ENCODE assay signal across 18 cellular contexts in the genomic region with DNA sequence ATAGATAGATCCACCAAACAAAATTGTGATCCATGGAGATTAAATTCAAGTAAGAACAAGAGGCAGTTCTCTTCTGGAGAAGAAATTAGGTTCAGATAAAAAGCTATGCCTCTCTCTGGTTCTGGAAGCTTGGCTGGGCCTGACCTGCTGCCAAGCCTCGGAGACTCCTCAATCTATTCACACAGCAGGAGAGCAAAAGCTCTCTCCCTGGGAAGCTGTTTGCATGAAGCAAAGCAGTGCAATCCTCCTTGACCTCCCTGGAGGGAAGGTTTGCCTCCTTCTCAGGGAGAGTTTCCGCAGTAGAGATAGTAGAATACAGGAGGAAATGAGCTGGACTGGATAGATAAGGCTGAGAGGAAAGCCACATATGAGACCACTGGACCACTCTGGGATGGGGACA.
"Had no signal": no experiment of that assay in that cellular context is flagged by ENCODE, and none has a peak within 500 bp of the region (broad histone marks: within the 10 kb centered on the region; RNA-seq: fewer than 3 reads in every experiment).

No MANE protein-coding gene starts in this region.

- DNase-seq: activated CD4-positive, alpha-beta T cell treated with anti-CD3 and anti-CD28 coated beads, Interleukin-2, amount 50 U/mL, for 4 hours; activated CD4-positive, CD25-positive, alpha-beta regulatory T cell treated with anti-CD3 and anti-CD28 coated beads, Interleukin-2, amount 50 U/mL, for 72 hours; activated naive CD4-positive, alpha-beta T cell treated with anti-CD3 and anti-CD28 coated beads for 36 hours; dermis blood vessel endothelial cell; erythroblast; naive thymus-derived CD8-positive, alpha-beta T cell; occipital lobe; sigmoid colon; spleen; stomach had no signal

- H3K4me3 Mint-ChIP-seq: activated naive CD4-positive, alpha-beta T cell treated with anti-CD3 and anti-CD28 coated beads for 36 hours; naive thymus-derived CD8-positive, alpha-beta T cell had no signal

- H3K27ac Mint-ChIP-seq: activated naive CD4-positive, alpha-beta T cell treated with anti-CD3 and anti-CD28 coated beads for 36 hours; activated T-helper 2 cell treated with anti-CD3 and anti-CD28 coated beads, Interferon-gamma antibody, Interleukin-2, Interleukin-4, amounts not matched to agents 10 μg/mL and 5 μg/mL and 100 μg/mL, durations not matched to agents 14 hours and 24 hours and 36 hours; naive thymus-derived CD8-positive, alpha-beta T cell had no signal

- H3K4me1 ChIP-seq: ascending aorta, breast epithelium, prostate gland, spleen had no signal

- H3K4me1 Mint-ChIP-seq: naive thymus-derived CD8-positive, alpha-beta T cell had no signal

- H3K36me3 Mint-ChIP-seq: naive thymus-derived CD8-positive, alpha-beta T cell had no signal

- H3K9me3 ChIP-seq: ascending aorta, breast epithelium, gastroesophageal sphincter, prostate gland, sigmoid colon, spleen, stomach, thoracic aorta had no signal

- H3K9me3 Mint-ChIP-seq: activated naive CD4-positive, alpha-beta T cell treated with anti-CD3 and anti-CD28 coated beads for 36 hours; activated T-helper 2 cell treated with anti-CD3 and anti-CD28 coated beads, Interferon-gamma antibody, Interleukin-2, Interleukin-4, amounts not matched to agents 10 μg/mL and 5 μg/mL and 100 μg/mL, durations not matched to agents 14 hours and 24 hours and 36 hours; naive thymus-derived CD8-positive, alpha-beta T cell had no signal

- ATAC-seq: gastroesophageal sphincter; left lobe of liver; naive thymus-derived CD8-positive, alpha-beta T cell had no signal

- H3K27me3 ChIP-seq: ascending aorta, breast epithelium, gastroesophageal sphincter, sigmoid colon, stomach had no signal

- H3K36me3 ChIP-seq: ascending aorta, breast epithelium, gastroesophageal sphincter, prostate gland, sigmoid colon, spleen, stomach, thoracic aorta had no signal

- FAIRE-seq: keratinocyte had no signal

- H3K4me3 ChIP-seq: ascending aorta, breast epithelium, gastroesophageal sphincter, prostate gland, sigmoid colon, spleen, stomach, thoracic aorta had no signal

- H3K27ac ChIP-seq: ascending aorta, breast epithelium, gastroesophageal sphincter, prostate gland, sigmoid colon, spleen, stomach, thoracic aorta had no signal
